In genomic region chr1:219088778-219089557, GRCh38 we compare ENCODE assay signal across 9 cellular contexts.
DNase-seq lines count a peak whose midpoint lies in the region; ATAC-seq and TF ChIP-seq lines count a peak whose summit lies in the region.
"Had no signal": no experiment of that assay in that cellular context is flagged by ENCODE, and none has a peak within 500 bp of the region (broad histone marks: within the 10 kb centered on the region; RNA-seq: fewer than 3 reads in every experiment).

No MANE protein-coding gene starts in this region.

- H2BK20ac ChIP-seq in H9 (ENCODE audit: low read depth, low read length, poor library complexity, severe bottlenecking), result no peak overlapping the region

- H3K9me3 Mint-ChIP-seq in H9, result no peaks in the 10 kb centered on the region; a peak in 1 of 5 replicates
- no peaks in the 10 kb centered on the region for H3K9me3 Mint-ChIP-seq in activated CD8-positive, alpha-beta memory T cell treated with anti-CD3 and anti-CD28 coated beads, Interleukin-2, amount 10 ng/mL, durations not matched to agents 7 days and 5 days (ENCODE audit: low read depth)
- H3K9me3 Mint-ChIP-seq: stimulated activated naive CD8-positive, alpha-beta T cell treated with anti-CD3 and anti-CD28 coated beads, Interleukin-15, Interleukin-2, amounts not matched to agents 100 ng/mL and 50 ng/mL, for 24 hours had no signal

- H3K4me2 ChIP-seq in H9 (ENCODE audit: insufficient read depth, insufficient read length, low read length), result no peak overlapping the region

- H3K36me3 Mint-ChIP-seq in H9 (ENCODE audit: insufficient read depth in 1 of 3, low read depth in 3 of 3), result no peaks in the 10 kb centered on the region; a peak in 1 of 7 replicates
- no peaks in the 10 kb centered on the region for H3K36me3 Mint-ChIP-seq in activated CD8-positive, alpha-beta memory T cell treated with anti-CD3 and anti-CD28 coated beads, Interleukin-2, amount 10 ng/mL, durations not matched to agents 7 days and 5 days

- TF ChIP-seq CTCF in GM10266 (IDR thresholded peaks at IDR 0.05; ENCODE audit: control insufficient read depth, insufficient read depth, low read depth, missing control alignments) (no peak), H9 (conservative IDR thresholded peaks at IDR 0.05) (no peak)

- no peak overlapping the region for H2BK12ac ChIP-seq in H9 (ENCODE audit: insufficient read length, low read depth, low read length)

- H3K27me3 ChIP-seq in H9 (ENCODE audit: insufficient read depth, low read length), result no peaks in the 10 kb centered on the region

- no peaks in the 10 kb centered on the region for H3K4me1 ChIP-seq in H9 (ENCODE audit: insufficient read depth, low read length)

- H4K20me1 ChIP-seq in H9 (ENCODE audit: control insufficient read depth, insufficient read depth, insufficient read length), result no peaks in the 10 kb centered on the region

- H3K18ac ChIP-seq in H9 (ENCODE audit: insufficient read length, low read depth, low read length), result peak overlapping the region; percentile 27

- no peaks in the 10 kb centered on the region for H3K9me3 ChIP-seq in H9 (ENCODE audit: control insufficient read depth, low read depth, low read length)

- no peak overlapping the region for H3K4me3 Mint-ChIP-seq in H9
- H3K4me3 Mint-ChIP-seq in activated CD8-positive, alpha-beta memory T cell treated with anti-CD3 and anti-CD28 coated beads, Interleukin-2, amount 10 ng/mL, durations not matched to agents 7 days and 5 days, result no peak overlapping the region
- H3K4me3 Mint-ChIP-seq: stimulated activated naive CD8-positive, alpha-beta T cell treated with anti-CD3 and anti-CD28 coated beads, Interleukin-15, Interleukin-2, amounts not matched to agents 100 ng/mL and 50 ng/mL, for 24 hours had no signal

- H2BK15ac ChIP-seq in H9 (ENCODE audit: low read depth, low read length), result no peak overlapping the region

- WGBS in H9 (ENCODE audit: extremely low coverage, insufficient read length, low lambda C conversion rate), result no CpG with 5 or more reads among the region's 5 CpGs

- H3K27ac Mint-ChIP-seq in H9, result no peak overlapping the region
- H3K27ac Mint-ChIP-seq in activated CD8-positive, alpha-beta memory T cell treated with anti-CD3 and anti-CD28 coated beads, Interleukin-2, amount 10 ng/mL, durations not matched to agents 7 days and 5 days, result no peak overlapping the region
- H3K27ac Mint-ChIP-seq: stimulated activated naive CD8-positive, alpha-beta T cell treated with anti-CD3 and anti-CD28 coated beads, Interleukin-15, Interleukin-2, amounts not matched to agents 100 ng/mL and 50 ng/mL, for 24 hours had no signal

- H2BK5ac ChIP-seq in H9 (ENCODE audit: insufficient read length, low read length), result no peak overlapping the region

- H3K79me2 ChIP-seq in H9 (ENCODE audit: insufficient read depth, low read length), result no peaks in the 10 kb centered on the region

- H3K9ac ChIP-seq in H9 (ENCODE audit: extremely low read depth, insufficient read length, low read length), result no peak overlapping the region

- no peak overlapping the region for H2AFZ ChIP-seq in H9 (ENCODE audit: low read length)

- H3K79me1 ChIP-seq in H9 (ENCODE audit: insufficient read depth, low read depth, low read length, poor library complexity, severe bottlenecking), result no peaks in the 10 kb centered on the region

- H3K4me1 Mint-ChIP-seq in H9, result no peaks in the 10 kb centered on the region
- H3K4me1 Mint-ChIP-seq in activated CD8-positive, alpha-beta memory T cell treated with anti-CD3 and anti-CD28 coated beads, Interleukin-2, amount 10 ng/mL, durations not matched to agents 7 days and 5 days, result no peaks in the 10 kb centered on the region

- no peak for ATAC-seq in activated CD8-positive, alpha-beta memory T cell treated with anti-CD3 and anti-CD28 coated beads, Interleukin-2, amount 10 ng/mL, durations not matched to agents 7 days and 5 days

- H2BK120ac ChIP-seq in H9 (ENCODE audit: low read depth, low read length, poor library complexity, severe bottlenecking), result no peak overlapping the region

- no peak overlapping the region for H3T11ph ChIP-seq in H9 (ENCODE audit: low read length)

- H3K27me3 Mint-ChIP-seq in H9 (ENCODE audit: low read depth), result no peaks in the 10 kb centered on the region
- H3K27me3 Mint-ChIP-seq in activated CD8-positive, alpha-beta memory T cell treated with anti-CD3 and anti-CD28 coated beads, Interleukin-2, amount 10 ng/mL, durations not matched to agents 7 days and 5 days, result no peaks in the 10 kb centered on the region
- H3K27me3 Mint-ChIP-seq: stimulated activated naive CD8-positive, alpha-beta T cell treated with anti-CD3 and anti-CD28 coated beads, Interleukin-15, Interleukin-2, amounts not matched to agents 100 ng/mL and 50 ng/mL, for 24 hours had no signal

- no peak overlapping the region for H4K5ac ChIP-seq in H9 (ENCODE audit: insufficient read length, low read depth, low read length)

- in situ Hi-C loops in KBM-7 (cut with MboI; ENCODE audit: low pct_unique_long_range_greater_than_20kb, low sequenced_read_pairs), result no loop called here

- H4K8ac ChIP-seq in H9 (replicated peaks; ENCODE audit: insufficient read length, low read depth, low read length), result no peak overlapping the region

- DNase-seq in GM10266 (ENCODE audit: extremely low spot score), result peak; percentile 10
- DNase-seq in H9, result no peak
- DNase-seq in KBM-7, result peak; percentile 86
- DNase-seq in dedifferentiated amniotic fluid mesenchymal stem cell (ENCODE audit: extremely low spot score), result peak; percentile 62
- peak; percentile 41 for DNase-seq in pons (ENCODE audit: low spot score)
- DNase-seq in DMS 273 treated with DMSO at 0.1 percent for 48 hours (lab: John Stamatoyannopoulos, UW), result no peak
- no peak for DNase-seq in activated CD8-positive, alpha-beta memory T cell treated with anti-CD3 and anti-CD28 coated beads, Interleukin-2, amount 10 ng/mL, durations not matched to agents 7 days and 5 days
- DNase-seq in activated T-cell treated with anti-CD3 and anti-CD28 coated beads for 4 hours, result no peak

- no peak overlapping the region for H3K56ac ChIP-seq in H9 (ENCODE audit: insufficient read length, low read depth, low read length)

- H4K91ac ChIP-seq in H9 (ENCODE audit: insufficient read length, low read depth, low read length), result no peak overlapping the region

- H3K27ac ChIP-seq in H9 (ENCODE audit: insufficient read length, low read depth, low read length), result no peak overlapping the region

- H3K23me2 ChIP-seq in H9 (ENCODE audit: insufficient read length, low read depth, low read length, poor library complexity, severe bottlenecking), result no peaks in the 10 kb centered on the region

- H3K14ac ChIP-seq in H9 (ENCODE audit: insufficient read depth, low read length), result peak overlapping the region; percentile 11; the same call in 1 of the 2 replicates

- no peak overlapping the region for H3K23ac ChIP-seq in H9 (ENCODE audit: insufficient read length, low read depth, low read length)

- CTCF ChIA-PET in activated CD8-positive, alpha-beta memory T cell treated with anti-CD3 and anti-CD28 coated beads, Interleukin-2, amount 10 ng/mL, durations not matched to agents 7 days and 5 days (lab: Charles Lee), result no interaction called here

- H2AK5ac ChIP-seq in H9 (ENCODE audit: insufficient read length, low read length), result no peak overlapping the region

- no peak overlapping the region for H3K4ac ChIP-seq in H9 (ENCODE audit: low read depth, low read length)

Comparison
In these comparisons a context has a peak if more than half of its experiments do, and no peak if none do; other contexts are left out.
1. DNase-seq: peak in GM10266 (single experiment), KBM-7 (single experiment), dedifferentiated amniotic fluid mesenchymal stem cell (single experiment) and pons (single experiment); none in H9 (single experiment), DMS 273 treated with DMSO at 0.1 percent for 48 hours (single experiment), activated CD8-positive, alpha-beta memory T cell treated with anti-CD3 and anti-CD28 coated beads, Interleukin-2, amount 10 ng/mL, durations not matched to agents 7 days and 5 days (single experiment) and activated T-cell treated with anti-CD3 and anti-CD28 coated beads for 4 hours (single experiment).